Comparison of ENCODE assay signal across 1 cellular context in genomic region chr1:96519851-96520281, GRCh38.
TF ChIP-seq lines count a peak whose summit lies in the region.

No MANE protein-coding gene starts in this region.

TF ChIP-seq in WTC11, 78 proteins besides CTCF, POLR2A, EP300 and RAD21 (continued from another document):
- TF ChIP-seq, protein P1, sequence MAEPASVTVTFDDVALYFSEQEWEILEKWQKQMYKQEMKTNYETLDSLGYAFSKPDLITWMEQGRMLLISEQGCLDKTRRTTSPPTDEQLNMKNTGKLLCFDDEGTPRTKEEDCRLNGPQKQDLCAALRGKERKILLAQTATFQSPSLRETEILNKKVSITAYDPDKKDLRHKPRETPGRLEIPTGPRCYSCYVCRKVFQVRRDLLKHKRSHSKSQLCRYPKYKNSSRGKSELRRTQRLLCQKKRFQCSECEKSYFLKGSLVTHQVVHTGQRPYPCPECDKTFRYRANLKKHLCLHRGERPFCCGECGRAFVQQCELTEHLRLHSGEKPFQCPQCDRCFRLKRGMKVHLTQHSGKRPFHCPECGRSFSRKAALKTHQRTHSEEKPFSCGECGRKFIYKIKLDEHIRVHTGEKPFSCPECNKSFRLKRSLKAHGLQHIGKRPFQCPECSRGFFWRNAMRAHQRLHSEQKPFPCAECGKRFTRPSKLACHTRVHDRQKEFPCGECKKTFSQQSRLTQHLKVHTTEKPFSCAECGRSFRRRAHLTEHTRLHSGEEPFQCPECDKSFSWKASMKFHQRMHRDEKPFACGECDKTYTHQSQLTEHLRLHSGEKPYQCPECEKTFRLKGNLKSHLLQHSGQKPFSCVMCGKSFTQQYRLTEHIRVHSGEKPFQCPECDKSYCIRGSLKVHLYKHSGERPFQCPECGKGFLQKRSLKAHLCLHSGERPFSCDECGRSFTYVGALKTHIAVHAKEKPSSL (CRISPR knock-in tag; conservative IDR thresholded peaks at IDR 0.05): no peak
- TF ChIP-seq, protein P2, sequence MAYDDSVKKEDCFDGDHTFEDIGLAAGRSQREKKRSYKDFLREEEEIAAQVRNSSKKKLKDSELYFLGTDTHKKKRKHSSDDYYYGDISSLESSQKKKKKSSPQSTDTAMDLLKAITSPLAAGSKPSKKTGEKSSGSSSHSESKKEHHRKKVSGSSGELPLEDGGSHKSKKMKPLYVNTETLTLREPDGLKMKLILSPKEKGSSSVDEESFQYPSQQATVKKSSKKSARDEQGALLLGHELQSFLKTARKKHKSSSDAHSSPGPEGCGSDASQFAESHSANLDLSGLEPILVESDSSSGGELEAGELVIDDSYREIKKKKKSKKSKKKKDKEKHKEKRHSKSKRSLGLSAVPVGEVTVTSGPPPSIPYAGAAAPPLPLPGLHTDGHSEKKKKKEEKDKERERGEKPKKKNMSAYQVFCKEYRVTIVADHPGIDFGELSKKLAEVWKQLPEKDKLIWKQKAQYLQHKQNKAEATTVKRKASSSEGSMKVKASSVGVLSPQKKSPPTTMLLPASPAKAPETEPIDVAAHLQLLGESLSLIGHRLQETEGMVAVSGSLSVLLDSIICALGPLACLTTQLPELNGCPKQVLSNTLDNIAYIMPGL (CRISPR knock-in tag; IDR thresholded peaks at IDR 0.05): no peak
- TF ChIP-seq NFATC4 (CRISPR knock-in tag; IDR thresholded peaks at IDR 0.05) (no peak), SP1 (CRISPR knock-in tag; conservative IDR thresholded peaks at IDR 0.05) (no peak), CREM (CRISPR knock-in tag; IDR thresholded peaks at IDR 0.05) (no peak), FOXP1 (CRISPR knock-in tag; IDR thresholded peaks at IDR 0.05; ENCODE audit: borderline replicate concordance) (no peak), ZNF396 (CRISPR knock-in tag; IDR thresholded peaks at IDR 0.05; ENCODE audit: borderline replicate concordance) (no peak), NR1H2 (CRISPR knock-in tag; IDR thresholded peaks at IDR 0.05) (no peak), ZNF416 (CRISPR knock-in tag; IDR thresholded peaks at IDR 0.05) (no peak), AFF4 (CRISPR knock-in tag; IDR thresholded peaks at IDR 0.05; ENCODE audit: borderline replicate concordance) (no peak)
- TF ChIP-seq, protein P3, sequence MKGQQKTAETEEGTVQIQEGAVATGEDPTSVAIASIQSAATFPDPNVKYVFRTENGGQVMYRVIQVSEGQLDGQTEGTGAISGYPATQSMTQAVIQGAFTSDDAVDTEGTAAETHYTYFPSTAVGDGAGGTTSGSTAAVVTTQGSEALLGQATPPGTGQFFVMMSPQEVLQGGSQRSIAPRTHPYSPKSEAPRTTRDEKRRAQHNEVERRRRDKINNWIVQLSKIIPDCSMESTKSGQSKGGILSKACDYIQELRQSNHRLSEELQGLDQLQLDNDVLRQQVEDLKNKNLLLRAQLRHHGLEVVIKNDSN (CRISPR knock-in tag; IDR thresholded peaks at IDR 0.05): no peak
